ENCODE assay signal across 8 cellular contexts in the genomic region with DNA sequence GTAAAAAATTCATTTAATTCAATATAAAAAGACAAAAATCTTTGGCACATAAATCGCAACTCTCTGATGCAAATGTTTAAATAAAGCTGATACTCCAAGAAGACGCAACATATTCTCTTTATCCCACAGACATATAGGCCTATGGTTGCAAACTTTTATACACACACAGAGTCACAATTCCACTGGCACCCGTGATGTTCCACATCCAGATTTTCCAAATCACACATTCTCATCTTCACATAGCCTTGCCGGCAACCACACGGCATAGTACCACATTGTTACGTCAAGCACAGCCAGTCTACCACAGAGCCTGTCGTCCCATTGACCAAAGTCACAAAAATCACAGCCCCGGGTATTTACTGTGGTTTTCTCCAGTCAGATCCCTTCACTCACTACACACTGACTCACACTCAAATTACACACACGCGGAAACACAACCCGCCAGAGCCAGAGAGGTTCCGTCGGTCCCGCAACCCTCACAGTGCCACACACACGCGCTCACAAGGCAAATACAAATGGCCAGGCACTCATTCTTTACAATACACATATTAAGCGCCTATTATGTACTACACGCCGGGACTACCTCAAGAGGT. TPM values are rescaled to one million over a fixed set of nuclear protein-coding genes. Genes with fewer than 3 reads are reported as not detected.
DNase-seq lines count a peak whose midpoint lies in the region; ATAC-seq and TF ChIP-seq lines count a peak whose summit lies in the region.

No MANE protein-coding gene starts in this region.

- H3K4me2 ChIP-seq in mesendoderm (ENCODE audit: low read length): peak overlapping the region; percentile 63

- intact Hi-C loops in Calu3 (cut with micrococcal nuclease; ENCODE audit: unreplicated experiment): no loop called here

- no peak overlapping the region for H2BK15ac ChIP-seq in mesendoderm (replicated peaks; ENCODE audit: low read depth)

- WGBS in mesendoderm (ENCODE audit: extremely low coverage, insufficient coverage, low lambda C conversion rate): no CpG with 5 or more reads among the region's 19 CpGs

- H3K9me3 ChIP-seq in HUES48 (ENCODE audit: control insufficient read depth, insufficient read depth, low read length) (peaks cover 12% of the 10 kb centered on the region), T-helper 17 cell (ENCODE audit: control insufficient read depth, low read length, poor library complexity, severe bottlenecking) (no peaks in the 10 kb centered on the region)
- no peaks in the 10 kb centered on the region for H3K9me3 ChIP-seq in effector memory CD4-positive, alpha-beta T cell (ENCODE audit: control insufficient read depth, low read length)

- H3K27me3 ChIP-seq in HUES48 (ENCODE audit: control insufficient read depth, insufficient read depth, low read length): no peaks in the 10 kb centered on the region
- H3K27me3 ChIP-seq in effector memory CD4-positive, alpha-beta T cell (replicated peaks; ENCODE audit: control insufficient read depth, insufficient read depth, low read length, poor library complexity, severe bottlenecking): no peaks in the 10 kb centered on the region
- H3K27me3 ChIP-seq in mesendoderm (ENCODE audit: insufficient read depth, low read length, poor library complexity): no peaks in the 10 kb centered on the region

- H3K4me3 Mint-ChIP-seq in Calu3 (ENCODE audit: low read depth, unreplicated experiment): peak overlapping the region; percentile 96
- H3K4me3 Mint-ChIP-seq in T-helper 17 cell: peak overlapping the region; percentile 96

- CTCF ChIA-PET in Calu3 (lab: Charles Lee): interaction anchor here (2.2 kb wide), 1 partner anchor 26 kb away, joined by 11 read pairs; a partner anchor contains a TSS

- H3K79me2 ChIP-seq in mesendoderm (ENCODE audit: control insufficient read depth, insufficient read depth, low read length): peaks cover 6% of the 10 kb centered on the region

- H3K36me3 Mint-ChIP-seq in Calu3 (ENCODE audit: insufficient read depth, unreplicated experiment): peaks cover 13% of the 10 kb centered on the region
- peaks cover 5% of the 10 kb centered on the region for H3K36me3 Mint-ChIP-seq in T-helper 17 cell (ENCODE audit: low read depth)

- no peak for TF ChIP-seq CTCF in Calu3 (IDR thresholded peaks at IDR 0.05; ENCODE audit: unreplicated experiment)

- H4K5ac ChIP-seq in mesendoderm (ENCODE audit: low read length): peak overlapping the region; percentile 66

- no peak overlapping the region for H4K8ac ChIP-seq in mesendoderm (ENCODE audit: low read depth, low read length)

- H3K9ac ChIP-seq in HUES48 (ENCODE audit: low read depth, low read length) (peak overlapping the region; percentile 70), mesendoderm (ENCODE audit: low read length) (peak overlapping the region; percentile 95)

- H3K27ac ChIP-seq in HUES48 (ENCODE audit: low read depth, low read length) (no peak overlapping the region), mesendoderm (ENCODE audit: low read depth, low read length) (no peak overlapping the region)
- peak overlapping the region; percentile 83 for H3K27ac ChIP-seq in effector memory CD4-positive, alpha-beta T cell (ENCODE audit: insufficient read depth, low read length, poor library complexity, severe bottlenecking)

- H2BK120ac ChIP-seq in mesendoderm (ENCODE audit: low read depth, low read length): no peak overlapping the region

- no peak overlapping the region for H3K23ac ChIP-seq in mesendoderm (ENCODE audit: low read length)

- no peaks in the 10 kb centered on the region for H3K27me3 Mint-ChIP-seq in Calu3 (ENCODE audit: unreplicated experiment)
- H3K27me3 Mint-ChIP-seq in T-helper 17 cell: no peaks in the 10 kb centered on the region

- H3K9me3 Mint-ChIP-seq in Calu3 (ENCODE audit: low read depth, unreplicated experiment): peaks cover 12% of the 10 kb centered on the region

- ATAC-seq in GM19395 (IDR thresholded peaks at IDR 0.05; ENCODE audit: unreplicated experiment) (peak; percentile 40), T-helper 17 cell (peak; percentile 64), HG03196 (IDR thresholded peaks at IDR 0.05; ENCODE audit: unreplicated experiment) (no peak)

- DNase-seq in Calu3: peak; percentile 43
- peak in 1 of 3 donors; percentile 9 for DNase-seq in T-helper 17 cell
- DNase-seq in effector memory CD4-positive, alpha-beta T cell: peak in 2 of 3 donors; percentile 15 to 26
- DNase-seq in mesendoderm: no peak
- peak; percentile 47 for DNase-seq in superior temporal gyrus (ENCODE audit: extremely low spot score)

- peak overlapping the region; percentile 94 for H3K4me3 ChIP-seq in HUES48 (ENCODE audit: low read depth, low read length)
- peak overlapping the region; percentile 74 for H3K4me3 ChIP-seq in effector memory CD4-positive, alpha-beta T cell (ENCODE audit: insufficient read depth, low read depth, low read length, poor library complexity, severe bottlenecking)
- peak overlapping the region; percentile 90 for H3K4me3 ChIP-seq in mesendoderm (ENCODE audit: low read length)

- H3K4me1 ChIP-seq in HUES48 (ENCODE audit: control insufficient read depth, insufficient read depth, low read length) (no peaks in the 10 kb centered on the region), mesendoderm (ENCODE audit: control insufficient read depth, low read depth, low read length) (peaks cover 2% of the 10 kb centered on the region)
- peaks cover 11% of the 10 kb centered on the region for H3K4me1 ChIP-seq in effector memory CD4-positive, alpha-beta T cell (ENCODE audit: control insufficient read depth, insufficient read depth, low read length, poor library complexity, severe bottlenecking)

- peak overlapping the region; percentile 97 for H3K56ac ChIP-seq in mesendoderm (ENCODE audit: low read length)

- H3K36me3 ChIP-seq in HUES48 (ENCODE audit: control insufficient read depth, insufficient read depth, low read length) (no peaks in the 10 kb centered on the region), mesendoderm (ENCODE audit: control insufficient read depth, insufficient read depth, low read length) (no peaks in the 10 kb centered on the region)
- H3K36me3 ChIP-seq in effector memory CD4-positive, alpha-beta T cell (ENCODE audit: control insufficient read depth, insufficient read depth, low read length): peaks cover 6% of the 10 kb centered on the region

- H3K27ac Mint-ChIP-seq in Calu3 (ENCODE audit: unreplicated experiment) (peak overlapping the region; percentile 92), T-helper 17 cell (peak overlapping the region; percentile 99)

- H3K18ac ChIP-seq in mesendoderm (ENCODE audit: low read length): peak overlapping the region; percentile 63

- H3K4me1 Mint-ChIP-seq in Calu3 (ENCODE audit: low read depth, unreplicated experiment) (peaks cover 18% of the 10 kb centered on the region), T-helper 17 cell (peaks cover 23% of the 10 kb centered on the region)

- no peak overlapping the region for H2AK5ac ChIP-seq in mesendoderm (ENCODE audit: low read length)

- H2BK5ac ChIP-seq in mesendoderm (ENCODE audit: low read length): peak overlapping the region; percentile 69

- H3K79me1 ChIP-seq in mesendoderm (ENCODE audit: low read length): peaks cover 8% of the 10 kb centered on the region

- H3K4ac ChIP-seq in mesendoderm (ENCODE audit: low read depth, low read length): no peak overlapping the region

- BruUV-seq in Calu3 (replicated peaks; lab: Mats Ljungman, UMichigan): TSS peak; percentile 91

RNA-seq across cellular contexts. Expression of a gene that starts 0.5 kb away (rescaled TPM):
- total RNA-seq in Calu3 (2022) (4.7 and 5.7 TPM in 2 replicates), T-helper 17 cell (1 to 10 TPM; 2.5 to 2.7 TPM)
- 0.15 TPM for polyA plus RNA-seq in mesendoderm (2013, experiment 1 of 2)
- polyA plus RNA-seq in mesendoderm (2013, experiment 2 of 2): 0.27 TPM

RNA-seq across cellular contexts. Expression of a gene that starts 25.3 kb away (rescaled TPM):
- total RNA-seq in Calu3 (2022): 300 and 316 TPM in 2 replicates
- 10 to 100 TPM; 82.2 to 87.5 TPM for total RNA-seq in T-helper 17 cell
- 114 TPM for polyA plus RNA-seq in mesendoderm (2013, experiment 1 of 2)
- 113 TPM for polyA plus RNA-seq in mesendoderm (2013, experiment 2 of 2)

RNA-seq across cellular contexts. Expression of a gene that starts 59.7 kb away (rescaled TPM):
- total RNA-seq in Calu3 (2022) (30.2 and 37.8 TPM in 2 replicates), T-helper 17 cell (10 to 100 TPM; 15.1 to 16.8 TPM)
- 9.1 TPM for polyA plus RNA-seq in mesendoderm (2013, experiment 1 of 2)
- 8.0 TPM for polyA plus RNA-seq in mesendoderm (2013, experiment 2 of 2)
